ENCODE assay signal across 12 cellular contexts in the genomic region with DNA sequence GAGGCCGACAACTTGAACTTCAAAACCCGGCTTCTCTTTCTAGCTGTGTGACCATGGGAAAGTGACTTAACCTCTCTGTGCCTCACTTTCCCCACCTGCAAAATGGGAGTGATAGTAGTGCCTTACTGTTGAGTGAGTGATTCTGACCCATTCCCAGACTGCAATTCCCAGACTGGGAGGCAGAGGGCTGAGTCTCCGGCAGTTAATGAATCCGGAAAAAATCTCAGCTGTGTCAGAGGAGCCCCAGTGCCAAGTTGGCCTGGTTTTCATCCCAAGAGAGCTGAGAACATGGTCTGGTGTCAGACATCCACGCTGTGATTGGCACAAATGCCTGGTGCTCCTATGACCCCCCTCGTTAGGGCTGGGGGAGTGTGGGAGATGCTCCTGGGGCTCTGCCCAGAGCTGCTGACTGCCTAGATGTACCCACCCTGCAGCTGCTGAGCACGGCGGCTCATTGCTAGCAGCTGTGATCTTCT. TPM values are rescaled to one million over a fixed set of nuclear protein-coding genes. Genes with fewer than 3 reads are reported as not detected.
A peak's percentile ranks its signal among the peaks of the same experiment; 100 is the strongest.
DNase-seq lines count a peak whose midpoint lies in the region; ATAC-seq, FAIRE-seq and TF ChIP-seq lines count a peak whose summit lies in the region.
"Had no signal": no experiment of that assay in that cellular context is flagged by ENCODE, and none has a peak within 500 bp of the region (broad histone marks: within the 10 kb centered on the region; RNA-seq: fewer than 3 reads in every experiment).

No MANE protein-coding gene starts in this region.

- TF ChIP-seq RAD21 in A549 (conservative IDR thresholded peaks at IDR 0.05 in 1 of 2, IDR thresholded peaks at IDR 0.05 in 1 of 2) = no peak
- peak in 1 of 2 donors; percentile 32 for TF ChIP-seq RAD21 in liver (IDR thresholded peaks at IDR 0.05)

- no peaks in the 10 kb centered on the region for H3K4me1 ChIP-seq in A549
- no peaks in the 10 kb centered on the region for H3K4me1 ChIP-seq in liver (ENCODE audit: control insufficient read depth in 4 of 4, insufficient read depth in 4 of 4, low read length in 3 of 4)
- H3K4me1 ChIP-seq in Peyer's patch = no peaks in the 10 kb centered on the region
- H3K4me1 ChIP-seq in breast epithelium = no peaks in the 10 kb centered on the region

- no peak overlapping the region for H3K4me3 Mint-ChIP-seq in natural killer cell treated with Interleukin-12 subunit alpha and Interleukin-12 subunit beta and Interleukin-15 and Interleukin-18, amount 100 ng/mL, for 72 hours
- H3K4me3 Mint-ChIP-seq: activated T-helper 1 cell treated with anti-CD3 and anti-CD28 coated beads, Interleukin-12 subunit alpha, Interleukin-12 subunit beta, Interleukin-2, Interleukin-4 antibody, amounts not matched to agents 30 ng/mL and 10 ng/mL and 1 ng/mL, durations not matched to agents 14 hours and 24 hours and 36 hours; stimulated activated naive CD8-positive, alpha-beta T cell treated with anti-CD3 and anti-CD28 coated beads, Interleukin-15, Interleukin-2, amounts not matched to agents 100 ng/mL and 50 ng/mL, for 24 hours had no signal

- no peak overlapping the region for H3K9ac ChIP-seq in liver (ENCODE audit: low read depth in 1 of 2, low read length in 2 of 2)

- peak overlapping the region in 1 of 2 donors; percentile 25 for H3K27ac Mint-ChIP-seq in natural killer cell treated with Interleukin-12 subunit alpha and Interleukin-12 subunit beta and Interleukin-15 and Interleukin-18, amount 100 ng/mL, for 72 hours
- H3K27ac Mint-ChIP-seq: activated T-helper 1 cell treated with anti-CD3 and anti-CD28 coated beads, Interleukin-12 subunit alpha, Interleukin-12 subunit beta, Interleukin-2, Interleukin-4 antibody, amounts not matched to agents 30 ng/mL and 10 ng/mL and 1 ng/mL, durations not matched to agents 14 hours and 24 hours and 36 hours; stimulated activated naive CD8-positive, alpha-beta T cell treated with anti-CD3 and anti-CD28 coated beads, Interleukin-15, Interleukin-2, amounts not matched to agents 100 ng/mL and 50 ng/mL, for 24 hours had no signal

- H3K4me2 ChIP-seq in A549 = no peak overlapping the region

- peak in 1 of 2 experiments; percentile 64; a peak in 3 of 6 replicates for ATAC-seq in A549
- no peak for ATAC-seq in natural killer cell treated with Interleukin-12 subunit alpha and Interleukin-12 subunit beta and Interleukin-15 and Interleukin-18, amount 100 ng/mL, for 72 hours

- TF ChIP-seq CTCF in A549 (IDR thresholded peaks at IDR 0.05) = no peak
- peak; percentile 38 for TF ChIP-seq CTCF in coronary artery (IDR thresholded peaks at IDR 0.05)
- peak; percentile 14 for TF ChIP-seq CTCF in liver (IDR thresholded peaks at IDR 0.05; ENCODE audit: low read depth, low read length, missing input control)
- TF ChIP-seq CTCF in Peyer's patch (IDR thresholded peaks at IDR 0.05) = no peak
- TF ChIP-seq CTCF in breast epithelium (IDR thresholded peaks at IDR 0.05) = no peak

- no peaks in the 10 kb centered on the region for H3K27me3 ChIP-seq in liver (ENCODE audit: control insufficient read depth in 4 of 4, insufficient read depth in 4 of 4, low read length in 3 of 4)
- H3K27me3 ChIP-seq in Peyer's patch = no peaks in the 10 kb centered on the region
- H3K27me3 ChIP-seq in breast epithelium = no peaks in the 10 kb centered on the region

- TF ChIP-seq EP300 in A549 (IDR thresholded peaks at IDR 0.05) = no peak

- intact Hi-C loops in breast epithelium (cut with DNase I; ENCODE audit: low total_unique reads) = no loop called here

- H3K4me3 ChIP-seq in A549 (no peak overlapping the region), coronary artery (no peak overlapping the region), liver (ENCODE audit: low read depth in 1 of 3, low read length in 3 of 3) (no peak overlapping the region), Peyer's patch (no peak overlapping the region), breast epithelium (no peak overlapping the region)
- H3K4me3 ChIP-seq: SK-N-MC had no signal

- CTCF ChIA-PET in A549 (lab: Yijun Ruan, JAX) = interaction anchor here (0.8 to 1.4 kb wide), 2 partner anchors 28 to 38 kb away, joined by 3 to 4 read pairs; no protein-coding TSS in a partner anchor

- H3K27ac ChIP-seq in A549 (no peak overlapping the region), coronary artery (no peak overlapping the region), liver (ENCODE audit: low read depth in 1 of 2, low read length in 2 of 2) (no peak overlapping the region), Peyer's patch (no peak overlapping the region), breast epithelium (no peak overlapping the region)
- H3K27ac ChIP-seq: C4-2B, SK-N-MC had no signal

- FAIRE-seq in A549 (lab: Jason Lieb, UNC) = no peak

- no peaks in the 10 kb centered on the region for H3K9me3 ChIP-seq in A549
- no peaks in the 10 kb centered on the region for H3K9me3 ChIP-seq in liver (ENCODE audit: control insufficient read depth in 4 of 4, low read length in 3 of 4)
- no peaks in the 10 kb centered on the region for H3K9me3 ChIP-seq in Peyer's patch
- no peaks in the 10 kb centered on the region for H3K9me3 ChIP-seq in breast epithelium

- DNase-seq in A549 (ENCODE audit: low read depth in 1 of 2, low spot score in 1 of 2) (no peak), M059J (ENCODE audit: low read depth) (peak; percentile 22), coronary artery (ENCODE audit: low spot score) (no peak), Peyer's patch (no peak), breast epithelium (ENCODE audit: low spot score in 2 of 2) (no peak)
- DNase-seq in natural killer cell treated with Interleukin-12 subunit alpha and Interleukin-12 subunit beta and Interleukin-15 and Interleukin-18, amount 100 ng/mL, for 72 hours (ENCODE audit: low spot score) = no peak
- no peak for DNase-seq in activated CD8-positive, alpha-beta memory T cell treated with anti-CD3 and anti-CD28 coated beads, Interleukin-2, amount 50 U/mL, for 4 hours

- TF ChIP-seq POLR2A in A549 (IDR thresholded peaks at IDR 0.05; ENCODE audit: low read length) = no peak
- TF ChIP-seq POLR2A in Peyer's patch (IDR thresholded peaks at IDR 0.05) = no peak
- no peak for TF ChIP-seq POLR2A in breast epithelium (IDR thresholded peaks at IDR 0.05)

- no peaks in the 10 kb centered on the region for H3K36me3 Mint-ChIP-seq in natural killer cell treated with Interleukin-12 subunit alpha and Interleukin-12 subunit beta and Interleukin-15 and Interleukin-18, amount 100 ng/mL, for 72 hours

- H3K36me3 ChIP-seq in liver (ENCODE audit: control insufficient read depth in 4 of 4, insufficient read depth in 3 of 4, low read depth in 1 of 4, low read length in 3 of 4) (no peaks in the 10 kb centered on the region), Peyer's patch (no peaks in the 10 kb centered on the region), breast epithelium (no peaks in the 10 kb centered on the region)

- peaks cover 15 to 16% of the 10 kb centered on the region in 2 donors for H3K27me3 Mint-ChIP-seq in natural killer cell treated with Interleukin-12 subunit alpha and Interleukin-12 subunit beta and Interleukin-15 and Interleukin-18, amount 100 ng/mL, for 72 hours
- H3K27me3 Mint-ChIP-seq: stimulated activated naive CD8-positive, alpha-beta T cell treated with anti-CD3 and anti-CD28 coated beads, Interleukin-15, Interleukin-2, amounts not matched to agents 100 ng/mL and 50 ng/mL, for 24 hours had no signal

- H3K9me3 Mint-ChIP-seq in natural killer cell treated with Interleukin-12 subunit alpha and Interleukin-12 subunit beta and Interleukin-15 and Interleukin-18, amount 100 ng/mL, for 72 hours = no peaks in the 10 kb centered on the region
- H3K9me3 Mint-ChIP-seq: activated T-helper 1 cell treated with anti-CD3 and anti-CD28 coated beads, Interleukin-12 subunit alpha, Interleukin-12 subunit beta, Interleukin-2, Interleukin-4 antibody, amounts not matched to agents 30 ng/mL and 10 ng/mL and 1 ng/mL, durations not matched to agents 14 hours and 24 hours and 36 hours; stimulated activated naive CD8-positive, alpha-beta T cell treated with anti-CD3 and anti-CD28 coated beads, Interleukin-15, Interleukin-2, amounts not matched to agents 100 ng/mL and 50 ng/mL, for 24 hours had no signal

- 75% methylated on average over 8 of the region's 8 CpGs for WGBS in A549 (ENCODE audit: missing lambda C conversion rate)
- WGBS in liver = 64% methylated on average over 8 of the region's 8 CpGs

- H3K4me1 Mint-ChIP-seq in natural killer cell treated with Interleukin-12 subunit alpha and Interleukin-12 subunit beta and Interleukin-15 and Interleukin-18, amount 100 ng/mL, for 72 hours (ENCODE audit: low read depth in 2 of 2) = peaks cover 0 to 7% of the 10 kb centered on the region in 2 donors

- POLR2A ChIA-PET in A549 (lab: Yijun Ruan, JAX) = no interaction called here

RNA-seq across cellular contexts. Expression of gene PIN1, which starts 50.0 kb away (rescaled TPM):
- polyA plus RNA-seq in A549 (2011; rRNA removed) (20.5 and 30.0 TPM in 2 replicates), A549 (2017; fragmentation: RNase III; extraction: RNeasy Plus Mini Kit Qiagen cat#74134 plus additional on column Dnase treatment) (56.6 to 61.0 TPM (median 58.5 TPM) in 3 replicates), liver (10 to 100 TPM; 34.4 to 51.3 TPM)
- 109 and 135 TPM in 2 replicates for polyA plus RNA-seq in A549 (2012; cell fraction: cytosol; rRNA removed)
- 99.3 and 107 TPM in 2 replicates for polyA plus RNA-seq in A549 (2012; cell fraction: nucleus; rRNA removed)
- polyA minus RNA-seq in A549 (2011; rRNA and poly(A)+ RNA removed) = 10.6 and 11.9 TPM in 2 replicates
- 146 and 182 TPM in 2 replicates for total RNA-seq in M059J (2014; rRNA removed; shearing (Covaris generic))
- total RNA-seq in liver (10 to 100 TPM; 35.7 to 44.1 TPM), Peyer's patch (10 to 100 TPM; 35.7 to 89.1 (median 61.1) TPM), breast epithelium (100 to 1,000 TPM in 1 of 3 donors, 10 to 100 TPM in 2; 71.3 to 114 (median 73.4) TPM)
- 10 to 100 TPM; 95.1 to 96.4 TPM for total RNA-seq in natural killer cell treated with Interleukin-12 subunit alpha and Interleukin-12 subunit beta and Interleukin-15 and Interleukin-18, amount 100 ng/mL, for 72 hours

RNA-seq across cellular contexts. Expression of gene OLFM2, which starts 51.2 kb away (rescaled TPM):
- polyA plus RNA-seq in A549 (2011; rRNA removed) = 6.5 and 6.6 TPM in 2 replicates
- 9.4 and 13.2 TPM in 2 replicates for polyA plus RNA-seq in A549 (2012; cell fraction: cytosol; rRNA removed)
- polyA plus RNA-seq in A549 (2012; cell fraction: nucleus; rRNA removed) = 9.2 and 9.8 TPM in 2 replicates
- polyA plus RNA-seq in A549 (2017; fragmentation: RNase III; extraction: RNeasy Plus Mini Kit Qiagen cat#74134 plus additional on column Dnase treatment) = 6.6 to 8.0 TPM (median 7.7 TPM) in 3 replicates
- polyA minus RNA-seq in A549 (2011; rRNA and poly(A)+ RNA removed) = 7.0 and 8.2 TPM in 2 replicates
- total RNA-seq in M059J (2014; rRNA removed; shearing (Covaris generic)) = 0.39 TPM in 1 of 2 replicates, not detected in the other
- total RNA-seq in liver = 1 to 10 TPM; 1.1 to 3.6 TPM
- polyA plus RNA-seq in liver = 10 to 100 TPM in 1 of 2 donors, under 1 TPM in 1; 0.49 to 28.9 TPM
- 1 to 10 TPM in 3 of 4 donors, not detected in 1; 1.1 to 5.3 (median 2.1) TPM for total RNA-seq in Peyer's patch
- not detected for total RNA-seq in natural killer cell treated with Interleukin-12 subunit alpha and Interleukin-12 subunit beta and Interleukin-15 and Interleukin-18, amount 100 ng/mL, for 72 hours
- 10 to 100 TPM in 1 of 3 donors, 1 to 10 TPM in 2; 7.2 to 42.6 (median 8.8) TPM for total RNA-seq in breast epithelium

RNA-seq across cellular contexts. Expression of gene UBL5, which starts 57.4 kb away (rescaled TPM):
- polyA plus RNA-seq in A549 (2011; rRNA removed) (461 and 519 TPM in 2 replicates), A549 (2017; fragmentation: RNase III; extraction: RNeasy Plus Mini Kit Qiagen cat#74134 plus additional on column Dnase treatment) (451 to 474 TPM (median 460 TPM) in 3 replicates), liver (100 to 1,000 TPM; 252 to 339 TPM)
- polyA plus RNA-seq in A549 (2012; cell fraction: cytosol; rRNA removed) = 707 and 1,156 TPM in 2 replicates
- polyA plus RNA-seq in A549 (2012; cell fraction: nucleus; rRNA removed) = 278 and 615 TPM in 2 replicates
- polyA minus RNA-seq in A549 (2011; rRNA and poly(A)+ RNA removed) = 61.9 and 69.7 TPM in 2 replicates
- total RNA-seq in M059J (2014; rRNA removed; shearing (Covaris generic)) = 601 and 1,151 TPM in 2 replicates
- total RNA-seq in liver (100 to 1,000 TPM; 155 to 157 TPM), Peyer's patch (100 to 1,000 TPM; 177 to 258 (median 207) TPM), breast epithelium (100 to 1,000 TPM; 381 to 489 (median 475) TPM)
- total RNA-seq in natural killer cell treated with Interleukin-12 subunit alpha and Interleukin-12 subunit beta and Interleukin-15 and Interleukin-18, amount 100 ng/mL, for 72 hours = 100 to 1,000 TPM; 260 to 346 TPM

Comparison
In these comparisons a context has a peak if more than half of its experiments do, and no peak if none do; other contexts are left out.
1. CTCF ChIP-seq: peak in coronary artery (single experiment) and liver (single experiment); none in A549 (single experiment), Peyer's patch (0 of 6) and breast epithelium (0 of 3).